Comparison of ENCODE assay signal across 18 cellular contexts in genomic region chr1:152251391-152251790, GRCh38. TPM values are rescaled to one million over a fixed set of nuclear protein-coding genes. Genes with fewer than 3 reads are reported as not detected.
DNase-seq lines count a peak whose midpoint lies in the region; ATAC-seq, FAIRE-seq and TF ChIP-seq lines count a peak whose summit lies in the region.
"Had no signal": no experiment of that assay in that cellular context is flagged by ENCODE, and none has a peak within 500 bp of the region (broad histone marks: within the 10 kb centered on the region; RNA-seq: fewer than 3 reads in every experiment).

No MANE protein-coding gene starts in this region.

- H3K79me2 ChIP-seq in keratinocyte (ENCODE audit: control insufficient read depth, insufficient read depth, low read length) = no peaks in the 10 kb centered on the region

- H3K9me3 ChIP-seq in keratinocyte (ENCODE audit: control insufficient read depth, low read depth, low read length) = no peaks in the 10 kb centered on the region
- H3K9me3 ChIP-seq: A549 had no signal

- no peak overlapping the region for H3K4me3 Mint-ChIP-seq in stimulated activated memory B cell treated with anti-CD40 and anti-IgM and Interleukin-4, amounts not matched to agents 10 μg/mL and 1 μg/mL and 100 μg/mL, for 72 hours
- H3K4me3 Mint-ChIP-seq: CD14-positive monocyte had no signal

- FAIRE-seq in RCC 7860 (lab: Jason Lieb, UNC) = peak; percentile 58
- peak; percentile 46 for FAIRE-seq in keratinocyte (lab: Jason Lieb, UNC)
- FAIRE-seq: A549, GM12892, K562 had no signal

- H3K27ac ChIP-seq in keratinocyte (ENCODE audit: control insufficient read depth, insufficient read depth, low read length) = peak overlapping the region; percentile 82
- H3K27ac ChIP-seq: A549 had no signal

- no peaks in the 10 kb centered on the region for H3K36me3 ChIP-seq in keratinocyte (ENCODE audit: control insufficient read depth in 2 of 2, extremely low read depth in 1 of 2, insufficient read depth in 2 of 2, low read length in 2 of 2)

- no peaks in the 10 kb centered on the region for H3K27me3 ChIP-seq in keratinocyte (ENCODE audit: control insufficient read depth, extremely low read depth, insufficient read depth, low read length)

- dilution Hi-C loops in keratinocyte (cut with MboI; ENCODE audit: extremely low pct_ligation_motif_present, low sequenced_read_pairs) = no loop called here

- POLR2A ChIA-PET in HEK293T (lab: Yijun Ruan, JAX) = no interaction called here

- CTCF ChIA-PET in HEK293T (lab: Yijun Ruan, JAX) = no interaction called here

- H3K4me1 Mint-ChIP-seq in stimulated activated memory B cell treated with anti-CD40 and anti-IgM and Interleukin-4, amounts not matched to agents 10 μg/mL and 1 μg/mL and 100 μg/mL, for 72 hours = no peaks in the 10 kb centered on the region
- H3K4me1 Mint-ChIP-seq: CD14-positive monocyte had no signal

- H3K27me3 Mint-ChIP-seq in stimulated activated memory B cell treated with anti-CD40 and anti-IgM and Interleukin-4, amounts not matched to agents 10 μg/mL and 1 μg/mL and 100 μg/mL, for 72 hours = peaks cover 8% of the 10 kb centered on the region

- H3K36me3 Mint-ChIP-seq in stimulated activated memory B cell treated with anti-CD40 and anti-IgM and Interleukin-4, amounts not matched to agents 10 μg/mL and 1 μg/mL and 100 μg/mL, for 72 hours = no peaks in the 10 kb centered on the region
- H3K36me3 Mint-ChIP-seq: CD14-positive monocyte had no signal

- H3K4me2 ChIP-seq in keratinocyte (ENCODE audit: control insufficient read depth, extremely low read depth, insufficient read depth, low read depth, low read length) = peak overlapping the region; percentile 70
- H3K4me2 ChIP-seq: A549 had no signal

- H4K20me1 ChIP-seq in keratinocyte (ENCODE audit: control insufficient read depth, extremely low read depth, insufficient read depth, low read length) = no peaks in the 10 kb centered on the region

- H3K9ac ChIP-seq in keratinocyte (ENCODE audit: control insufficient read depth, extremely low read depth, insufficient read depth, low read length) = no peak overlapping the region

- no peaks in the 10 kb centered on the region for H3K9me1 ChIP-seq in keratinocyte (ENCODE audit: control insufficient read depth, extremely low read depth, insufficient read depth, low read length)

- ATAC-seq in stimulated activated memory B cell treated with anti-CD40 and anti-IgM and Interleukin-4, amounts not matched to agents 10 μg/mL and 1 μg/mL and 100 μg/mL, for 72 hours = no peak
- no peak for ATAC-seq in GM21529 (IDR thresholded peaks at IDR 0.05; ENCODE audit: unreplicated experiment)
- ATAC-seq: A549, HCT116, K562, Panc1 had no signal

- no peak for TF ChIP-seq CTCF in epithelial cell of esophagus (IDR thresholded peaks at IDR 0.05; ENCODE audit: insufficient read depth, low read depth, low read length, missing control alignments)
- no peak for TF ChIP-seq CTCF in keratinocyte (optimal IDR thresholded peaks at IDR 0.05 in 1 of 3, IDR thresholded peaks at IDR 0.05 in 1 of 3, conservative IDR thresholded peaks at IDR 0.05 in 1 of 3; ENCODE audit: extremely low read depth in 1 of 3, insufficient read depth in 2 of 3, low read length in 3 of 3)

- H2AFZ ChIP-seq in keratinocyte (ENCODE audit: control insufficient read depth, low read length) = peak overlapping the region; percentile 27

- H3K4me3 ChIP-seq in epithelial cell of esophagus (ENCODE audit: low read length) (no peak overlapping the region), keratinocyte (ENCODE audit: control insufficient read depth in 2 of 3, extremely low read depth in 1 of 3, insufficient read depth in 2 of 3, low read depth in 1 of 3, low read length in 3 of 3) (peak overlapping the region in 1 of 3 experiments; percentile 45)
- H3K4me3 ChIP-seq: A549, K562 had no signal

- H3K9me3 Mint-ChIP-seq in stimulated activated memory B cell treated with anti-CD40 and anti-IgM and Interleukin-4, amounts not matched to agents 10 μg/mL and 1 μg/mL and 100 μg/mL, for 72 hours = peaks cover 2% of the 10 kb centered on the region

- peaks cover 52% of the 10 kb centered on the region for H3K4me1 ChIP-seq in keratinocyte (ENCODE audit: control insufficient read depth, extremely low read depth, insufficient read depth, low read length)
- H3K4me1 ChIP-seq: A549 had no signal

- DNase-seq in ELR (ENCODE audit: low read depth) (peak; percentile 27), RCC 7860 (ENCODE audit: low spot score) (no peak), epithelial cell of esophagus (ENCODE audit: low read depth) (peak; percentile 85), keratinocyte (ENCODE audit: low read depth, low spot score) (peak; percentile 38), HEK293T (ENCODE audit: extremely low spot score) (no peak)
- DNase-seq: COR-L47, GDM1, NCI-H1105, NCI-H1694 treated with DMSO at 0.1 percent for 48 hours, SIG-M5 had no signal

- no peak overlapping the region for H3K27ac Mint-ChIP-seq in stimulated activated memory B cell treated with anti-CD40 and anti-IgM and Interleukin-4, amounts not matched to agents 10 μg/mL and 1 μg/mL and 100 μg/mL, for 72 hours
- H3K27ac Mint-ChIP-seq: CD14-positive monocyte had no signal

TF ChIP-seq in HEK293T, 16 proteins besides CTCF, POLR2A, EP300 and RAD21:
- TF ChIP-seq SUZ12 (IDR thresholded peaks at IDR 0.05) (no peak), FOXA1 (IDR thresholded peaks at IDR 0.05) (no peak), FOXK2 (IDR thresholded peaks at IDR 0.05) (no peak), NFRKB (IDR thresholded peaks at IDR 0.05) (no peak), SP1 (IDR thresholded peaks at IDR 0.05) (no peak), BHLHE40 (IDR thresholded peaks at IDR 0.05; ENCODE audit: borderline replicate concordance) (no peak), ARNT (IDR thresholded peaks at IDR 0.05) (no peak), ELF4 (IDR thresholded peaks at IDR 0.05) (no peak), HDGF (IDR thresholded peaks at IDR 0.05; ENCODE audit: borderline replicate concordance) (no peak), LEF1 (IDR thresholded peaks at IDR 0.05; ENCODE audit: borderline replicate concordance) (no peak), CTBP1 (IDR thresholded peaks at IDR 0.05; ENCODE audit: borderline replicate concordance) (no peak), L3MBTL2 (conservative IDR thresholded peaks at IDR 0.05) (no peak), ZNF384 (IDR thresholded peaks at IDR 0.05) (no peak), FOXM1 (IDR thresholded peaks at IDR 0.05; ENCODE audit: borderline replicate concordance) (no peak), TARDBP (IDR thresholded peaks at IDR 0.05) (no peak)
- TF ChIP-seq, protein P1, sequence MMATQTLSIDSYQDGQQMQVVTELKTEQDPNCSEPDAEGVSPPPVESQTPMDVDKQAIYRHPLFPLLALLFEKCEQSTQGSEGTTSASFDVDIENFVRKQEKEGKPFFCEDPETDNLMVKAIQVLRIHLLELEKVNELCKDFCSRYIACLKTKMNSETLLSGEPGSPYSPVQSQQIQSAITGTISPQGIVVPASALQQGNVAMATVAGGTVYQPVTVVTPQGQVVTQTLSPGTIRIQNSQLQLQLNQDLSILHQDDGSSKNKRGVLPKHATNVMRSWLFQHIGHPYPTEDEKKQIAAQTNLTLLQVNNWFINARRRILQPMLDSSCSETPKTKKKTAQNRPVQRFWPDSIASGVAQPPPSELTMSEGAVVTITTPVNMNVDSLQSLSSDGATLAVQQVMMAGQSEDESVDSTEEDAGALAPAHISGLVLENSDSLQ (IDR thresholded peaks at IDR 0.05) = no peak

RNA-seq across cellular contexts. Expression of gene HRNR, which starts 27.4 kb away (rescaled TPM):
- polyA plus RNA-seq in keratinocyte = 0.03 to 0.09 TPM (median 0.06 TPM) in 3 replicates
- polyA plus RNA-seq in keratinocyte (2011; ENCODE audit: low read depth) = 5.9 TPM
- under 0.01 and 0.01 TPM in 2 replicates for polyA plus RNA-seq in keratinocyte (2011; cell fraction: cytosol; rRNA removed)
- 0.09 and 0.20 TPM in 2 replicates for polyA plus RNA-seq in keratinocyte (2011; cell fraction: nucleus; rRNA removed)
- 0.10 and 14.0 TPM in 2 replicates for polyA plus RNA-seq in keratinocyte (2012; ENCODE audit: low replicate concordance)
- polyA minus RNA-seq in keratinocyte = 0.10 to 0.56 TPM (median 0.54 TPM) in 3 replicates
- polyA minus RNA-seq in keratinocyte (2011; cell fraction: cytosol; rRNA and poly(A)+ RNA removed) = not detected
- polyA minus RNA-seq in keratinocyte (2011; cell fraction: nucleus; rRNA and poly(A)+ RNA removed) = 0.54 and 1.5 TPM in 2 replicates
- polyA plus RNA-seq: A549, CD14-positive monocyte, K562 had no signal

Comparison
In these comparisons a context has a peak if more than half of its experiments do, and no peak if none do; other contexts are left out.
1. DNase-seq: peak in ELR (single experiment), epithelial cell of esophagus (single experiment) and keratinocyte (single experiment); none in RCC 7860 (single experiment) and HEK293T (single experiment).